23 cellular contexts compared by ENCODE assay signal in the genomic region with DNA sequence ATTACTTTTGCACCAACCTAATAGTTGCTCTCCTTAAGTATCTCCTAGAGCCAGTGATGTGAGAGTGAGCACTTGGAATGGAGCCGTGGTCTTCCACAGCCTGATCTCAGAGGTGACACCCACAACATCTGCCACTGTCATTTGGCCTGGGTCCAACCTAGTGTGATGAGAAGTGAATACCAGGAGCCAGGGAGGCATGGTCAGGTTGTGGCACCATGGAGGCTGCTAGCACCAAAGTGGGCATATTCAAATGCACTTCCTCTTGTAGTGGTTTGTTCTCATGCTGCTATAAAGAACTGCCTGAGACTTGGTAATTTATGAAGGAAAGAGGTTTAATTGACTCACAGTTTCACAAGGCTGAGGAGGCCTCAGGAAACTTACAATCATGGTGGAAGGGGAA.
"Had no signal": no experiment of that assay in that cellular context is flagged by ENCODE, and none has a peak within 500 bp of the region (broad histone marks: within the 10 kb centered on the region; RNA-seq: fewer than 3 reads in every experiment).

No MANE protein-coding gene starts in this region.

- H3K36me3 ChIP-seq: ovary, suprapubic skin, transverse colon, vagina had no signal

- DNase-seq: activated B cell treated with CpG ODN at 0.5 μM for 24 hours; activated CD4-positive, alpha-beta T cell treated with anti-CD3 and anti-CD28 coated beads for 36 hours; activated CD4-positive, alpha-beta T cell treated with anti-CD3 and anti-CD28 coated beads, Interleukin-2, amount 50 U/mL, for 4 hours; activated CD8-positive, alpha-beta memory T cell treated with anti-CD3 and anti-CD28 coated beads for 24 hours; activated effector memory CD4-positive, alpha-beta T cell treated with Interleukin-2 at 50 U/mL for 16 hours; activated naive CD4-positive, alpha-beta T cell treated with anti-CD3 and anti-CD28 coated beads for 36 hours; activated T-cell treated with anti-CD3 and anti-CD28 coated beads, Interleukin-2, amount 50 U/mL, for 48 hours; effector CD4-positive, alpha-beta T cell; foreskin melanocyte; left ventricle myocardium superior; mammary epithelial cell; naive thymus-derived CD8-positive, alpha-beta T cell; ovary; psoas muscle; right cardiac atrium; stimulated activated CD4-positive, alpha-beta T cell treated with anti-CD3 and anti-CD28 coated beads, Interleukin-1b, Interleukin-23, amount 100 ng/mL, for 48 hours; stimulated activated naive CD8-positive, alpha-beta T cell treated with anti-CD3 and anti-CD28 coated beads, Interleukin-15, amount 100 ng/mL, for 72 hours; T-helper 17 cell; transverse colon had no signal

- H3K27me3 ChIP-seq: ovary, vagina had no signal

- H3K27ac ChIP-seq: ovary, psoas muscle, skin epidermis, suprapubic skin, transverse colon, vagina had no signal

- ATAC-seq: activated CD4-positive, alpha-beta T cell treated with anti-CD3 and anti-CD28 coated beads for 36 hours; left ventricle myocardium superior; naive thymus-derived CD8-positive, alpha-beta T cell; psoas muscle; right cardiac atrium; stimulated activated effector memory CD8-positive, alpha-beta T cell treated with anti-CD3 and anti-CD28 coated beads, Interleukin-12 subunit alpha, Interleukin-12 subunit beta, amount 100 ng/mL, for 72 hours; stimulated activated naive CD8-positive, alpha-beta T cell treated with anti-CD3 and anti-CD28 coated beads, Interleukin-15, amount 100 ng/mL, for 72 hours; T-helper 17 cell had no signal

- H3K9me3 ChIP-seq: ovary, psoas muscle, suprapubic skin, transverse colon, vagina had no signal

- H3K4me3 ChIP-seq: ovary, psoas muscle, skin epidermis, suprapubic skin, transverse colon, vagina had no signal

- H3K4me1 ChIP-seq: psoas muscle, suprapubic skin, transverse colon, vagina had no signal
